ENCODE assay signal across 8 cellular contexts in the genomic region with DNA sequence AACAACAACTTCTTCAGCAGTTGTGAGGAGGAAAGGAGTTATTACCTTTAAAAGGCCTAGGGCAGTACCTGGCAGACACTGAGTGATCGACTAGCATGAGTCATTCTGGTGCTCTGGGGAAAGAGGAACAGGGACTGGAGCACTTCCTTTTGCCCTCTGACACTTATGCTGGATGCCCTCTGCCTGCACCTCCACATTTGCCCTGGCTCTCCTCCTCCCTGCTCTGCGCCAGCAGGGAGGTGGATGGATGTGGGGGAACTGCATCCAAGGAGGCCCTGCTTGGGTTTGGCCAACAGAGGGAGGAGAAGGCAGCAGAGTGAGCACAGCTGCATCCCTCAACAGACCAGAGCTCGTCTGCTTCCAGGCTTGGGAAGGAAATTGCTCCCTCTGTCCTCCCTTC.
DNase-seq lines count a peak whose midpoint lies in the region; ATAC-seq and TF ChIP-seq lines count a peak whose summit lies in the region.

No MANE protein-coding gene starts in this region.

- WGBS in mammary epithelial cell (ENCODE audit: low coverage, missing lambda C conversion rate) = 67% methylated on average over 3 of the region's 3 CpGs

- peak in 1 of 2 donors; percentile 20 for TF ChIP-seq CTCF in mammary epithelial cell (conservative IDR thresholded peaks at IDR 0.05 in 1 of 2, IDR thresholded peaks at IDR 0.05 in 1 of 2; ENCODE audit: extremely low read depth in 1 of 2, insufficient read depth in 1 of 2, low read depth in 1 of 2, low read length in 2 of 2)
- no peak for TF ChIP-seq CTCF in omental fat pad (IDR thresholded peaks at IDR 0.05)
- TF ChIP-seq CTCF in Peyer's patch (IDR thresholded peaks at IDR 0.05) = no peak

- no peaks in the 10 kb centered on the region for H4K20me1 ChIP-seq in mammary epithelial cell (ENCODE audit: insufficient read depth, low read length)

- no peaks in the 10 kb centered on the region for H3K9me3 ChIP-seq in HUES48 (ENCODE audit: control insufficient read depth, insufficient read depth, low read length)
- no peaks in the 10 kb centered on the region for H3K9me3 ChIP-seq in mammary epithelial cell (replicated peaks; ENCODE audit: insufficient read depth, low read length)
- no peaks in the 10 kb centered on the region for H3K9me3 ChIP-seq in Peyer's patch

- H3K27ac ChIP-seq in HUES48 (ENCODE audit: low read depth, low read length) = peak overlapping the region; percentile 8
- no peak overlapping the region for H3K27ac ChIP-seq in mammary epithelial cell (ENCODE audit: insufficient read depth, low read depth, low read length)
- no peak overlapping the region for H3K27ac ChIP-seq in Peyer's patch

- H3K4me1 ChIP-seq in HUES48 (ENCODE audit: control insufficient read depth, insufficient read depth, low read length) (peaks cover 22% of the 10 kb centered on the region), mammary epithelial cell (ENCODE audit: insufficient read depth, low read length) (peaks cover 9% of the 10 kb centered on the region), Peyer's patch (peaks cover 0 to 5% (median 0%) of the 10 kb centered on the region in 4 donors)

- H3K4me2 ChIP-seq in mammary epithelial cell (ENCODE audit: insufficient read depth, low read depth, low read length) = no peak overlapping the region

- peak overlapping the region; percentile 22 for H2AFZ ChIP-seq in mammary epithelial cell (ENCODE audit: low read depth, low read length)

- DNase-seq in mammary epithelial cell = peak; percentile 74
- DNase-seq in omental fat pad (ENCODE audit: low spot score) = no peak
- DNase-seq in NCI-H1436 treated with DMSO at 0.1 percent for 48 hours (lab: John Stamatoyannopoulos, UW) = no peak
- no peak for DNase-seq in GF-D8 (lab: John Stamatoyannopoulos, UW)
- DNase-seq in NCI-H2107 treated with DMSO at 0.1 percent for 48 hours (lab: John Stamatoyannopoulos, UW; ENCODE audit: unreplicated experiment) = no peak
- no peak for DNase-seq in Peyer's patch

- intact Hi-C loops in mammary epithelial cell (cut with micrococcal nuclease) = no loop called here

- ATAC-seq in GM19463 (IDR thresholded peaks at IDR 0.05; ENCODE audit: unreplicated experiment) (peak; percentile 89), omental fat pad (ENCODE audit: low FRiP score) (peak; percentile 76)

- in situ Hi-C loops in mammary epithelial cell (cut with MboI; ENCODE audit: low sequenced_read_pairs in 2 of 2) = no loop called here

- H3K4me3 ChIP-seq in HUES48 (ENCODE audit: low read depth, low read length) = no peak overlapping the region
- no peak overlapping the region for H3K4me3 ChIP-seq in mammary epithelial cell (replicated peaks in 1 of 3; ENCODE audit: insufficient read depth in 1 of 3, low read depth in 2 of 3, low read length in 3 of 3)
- H3K4me3 ChIP-seq in Peyer's patch = no peak overlapping the region

- CTCF ChIA-PET in mammary epithelial cell (lab: Charles Lee; ENCODE audit: low non-redundant PET) = no interaction called here

- H3K79me2 ChIP-seq in mammary epithelial cell (ENCODE audit: insufficient read depth, low read length) = no peaks in the 10 kb centered on the region

- H3K36me3 ChIP-seq in HUES48 (ENCODE audit: control insufficient read depth, insufficient read depth, low read length) (no peaks in the 10 kb centered on the region), mammary epithelial cell (ENCODE audit: insufficient read depth, low read length) (no peaks in the 10 kb centered on the region), Peyer's patch (no peaks in the 10 kb centered on the region)

- H3K9ac ChIP-seq in HUES48 (ENCODE audit: low read depth, low read length) = no peak overlapping the region
- H3K9ac ChIP-seq in mammary epithelial cell (ENCODE audit: insufficient read depth, low read length) = no peak overlapping the region

- no peak for TF ChIP-seq POLR2A in Peyer's patch (IDR thresholded peaks at IDR 0.05)

- BruUV-seq in mammary epithelial cell (replicated peaks; lab: Mats Ljungman, UMichigan) = no TSS peak

- dilution Hi-C loops in mammary epithelial cell (cut with HindIII; ENCODE audit: low sequenced_read_pairs) = no loop called here

- no peaks in the 10 kb centered on the region for H3K27me3 ChIP-seq in HUES48 (ENCODE audit: control insufficient read depth, insufficient read depth, low read length)
- H3K27me3 ChIP-seq in mammary epithelial cell (ENCODE audit: insufficient read depth, low read length) = no peaks in the 10 kb centered on the region
- H3K27me3 ChIP-seq in Peyer's patch = no peaks in the 10 kb centered on the region
